ENCODE assay signal across 1 cellular context in genomic region chr15:90576711-90577389, GRCh38.
TF ChIP-seq lines count a peak whose summit lies in the region.

No MANE protein-coding gene starts in this region.

TF ChIP-seq in K562, 482 proteins besides CTCF, POLR2A, EP300 and RAD21 (continued from another document):
- no peak for TF ChIP-seq ZNF592 (IDR thresholded peaks at IDR 0.05)
- TF ChIP-seq SIX5 (IDR thresholded peaks at IDR 0.05; ENCODE audit: borderline replicate concordance in 1 of 2, insufficient read depth in 1 of 2, low read depth in 1 of 2, low read length in 2 of 2): no peak
- no peak for TF ChIP-seq TSC22D4 (tag; IDR thresholded peaks at IDR 0.05)
- no peak for TF ChIP-seq CEBPZ (IDR thresholded peaks at IDR 0.05; ENCODE audit: borderline replicate concordance, low read depth, low read length)
- TF ChIP-seq SAFB (IDR thresholded peaks at IDR 0.05; ENCODE audit: borderline replicate concordance, low read depth, low read length): no peak
- TF ChIP-seq ZNF668 (CRISPR knock-in tag; IDR thresholded peaks at IDR 0.05): no peak
- no peak for TF ChIP-seq ZNF583 (CRISPR knock-in tag; IDR thresholded peaks at IDR 0.05)
- no peak for TF ChIP-seq ZNF584 (CRISPR knock-in tag; IDR thresholded peaks at IDR 0.05; ENCODE audit: low read depth)
- TF ChIP-seq SRSF9 (IDR thresholded peaks at IDR 0.05; ENCODE audit: borderline replicate concordance, low read depth, low read length): no peak
- TF ChIP-seq NFE2 (IDR thresholded peaks at IDR 0.05; ENCODE audit: low read depth): peak; percentile 85
- TF ChIP-seq TEAD2 (tag; IDR thresholded peaks at IDR 0.05): no peak
- no peak for TF ChIP-seq TARDBP (IDR thresholded peaks at IDR 0.05)
- TF ChIP-seq LCOR (CRISPR knock-in tag; IDR thresholded peaks at IDR 0.05): no peak
- TF ChIP-seq NR3C1 (CRISPR knock-in tag; IDR thresholded peaks at IDR 0.05): no peak
- no peak for TF ChIP-seq BACH1 (tag; IDR thresholded peaks at IDR 0.05)
- no peak for TF ChIP-seq KLF1 (tag; IDR thresholded peaks at IDR 0.05)
- TF ChIP-seq SNRNP70 (optimal IDR thresholded peaks at IDR 0.05; ENCODE audit: low read depth, low read length): no peak
- TF ChIP-seq C11orf30 (IDR thresholded peaks at IDR 0.05; ENCODE audit: low read depth): peak; percentile 86
- TF ChIP-seq NFATC3 (IDR thresholded peaks at IDR 0.05): no peak
- no peak for TF ChIP-seq ZNF347 (CRISPR knock-in tag; IDR thresholded peaks at IDR 0.05; ENCODE audit: low read depth)
- no peak for TF ChIP-seq ZNF12 (CRISPR knock-in tag; IDR thresholded peaks at IDR 0.05)
- no peak for TF ChIP-seq TFAP4 (CRISPR knock-in tag; IDR thresholded peaks at IDR 0.05; ENCODE audit: borderline replicate concordance)
